Comparison of ENCODE assay signal across 17 cellular contexts in the genomic region with DNA sequence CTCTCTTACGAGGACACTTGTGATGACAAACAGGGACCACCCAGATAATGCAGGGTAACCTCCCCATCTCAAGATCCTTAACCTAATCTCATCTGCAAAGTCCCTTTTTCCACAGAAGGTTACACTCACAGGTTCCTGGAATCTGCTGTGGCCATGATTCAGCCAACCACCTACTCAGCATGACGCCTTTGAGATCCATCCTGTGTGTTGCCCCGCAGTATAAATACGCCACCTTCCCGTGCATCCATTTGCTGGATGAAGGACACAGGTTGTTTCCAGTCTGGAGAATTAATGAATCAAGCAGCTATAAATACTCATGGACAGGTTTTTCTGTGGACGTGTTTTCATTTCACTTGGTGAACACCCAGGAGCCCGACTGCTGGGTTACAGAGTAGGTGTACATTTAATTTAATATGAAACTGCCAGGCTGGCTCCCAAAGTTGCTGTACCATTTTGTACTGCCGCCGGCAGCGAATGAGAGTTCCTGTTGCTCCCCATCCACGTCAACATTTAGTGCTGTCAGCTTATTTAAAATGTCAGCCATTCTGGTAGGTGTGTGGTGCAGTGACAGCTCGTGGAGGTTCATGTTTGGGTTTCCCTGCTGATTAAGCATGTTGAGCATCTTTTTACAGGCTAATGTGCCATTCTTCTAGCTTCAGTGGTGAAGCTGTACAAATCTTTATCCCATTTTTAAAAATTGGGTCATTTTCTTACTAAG. TPM values are rescaled to one million over a fixed set of nuclear protein-coding genes. Genes with fewer than 3 reads are reported as not detected.
DNase-seq lines count a peak whose midpoint lies in the region; ATAC-seq, FAIRE-seq and TF ChIP-seq lines count a peak whose summit lies in the region.
"Had no signal": no experiment of that assay in that cellular context is flagged by ENCODE, and none has a peak within 500 bp of the region (broad histone marks: within the 10 kb centered on the region; RNA-seq: fewer than 3 reads in every experiment).

No MANE protein-coding gene starts in this region.

- H3K36me3 ChIP-seq in bronchial epithelial cell (ENCODE audit: control insufficient read depth, insufficient read depth, low read length) = no peaks in the 10 kb centered on the region
- H3K36me3 ChIP-seq: lower lobe of right lung, stomach, vagina had no signal

- ATAC-seq in activated naive CD4-positive, alpha-beta T cell treated with anti-CD3 and anti-CD28 coated beads, Interleukin-2, amount 50 U/mL, for 72 hours = peak; percentile 19 to 25
- ATAC-seq in GM18867 (IDR thresholded peaks at IDR 0.05; ENCODE audit: unreplicated experiment) = no peak
- ATAC-seq in HG03432 (IDR thresholded peaks at IDR 0.05; ENCODE audit: unreplicated experiment) = no peak
- ATAC-seq: lower lobe of right lung had no signal

- H3K4me3 ChIP-seq in bronchial epithelial cell (ENCODE audit: low read depth, low read length) = no peak overlapping the region
- H3K4me3 ChIP-seq: lower lobe of right lung, stomach, vagina had no signal

- no peak for TF ChIP-seq CTCF in bronchial epithelial cell (IDR thresholded peaks at IDR 0.05; ENCODE audit: insufficient read depth, low read length, severe bottlenecking)

- no peaks in the 10 kb centered on the region for H3K27me3 ChIP-seq in bronchial epithelial cell (ENCODE audit: control insufficient read depth, insufficient read depth, low read length)
- H3K27me3 ChIP-seq: stomach, vagina had no signal

- H3K27ac Mint-ChIP-seq in activated naive CD4-positive, alpha-beta T cell treated with anti-CD3 and anti-CD28 coated beads, Interleukin-2, amount 50 U/mL, for 72 hours = peak overlapping the region; percentile 1 to 48

- DNase-seq in activated naive CD4-positive, alpha-beta T cell treated with anti-CD3 and anti-CD28 coated beads, Interleukin-2, amount 50 U/mL, for 72 hours (ENCODE audit: low spot score in 2 of 2) = no peak
- no peak for DNase-seq in activated naive CD4-positive, alpha-beta T cell treated with Interleukin-2 at 50 U/mL for 16 hours
- DNase-seq in NCI-H69 (lab: John Stamatoyannopoulos, UW) = peak; percentile 25
- no peak for DNase-seq in bronchial epithelial cell (ENCODE audit: low read depth)
- DNase-seq in stimulated activated CD8-positive, alpha-beta memory T cell treated with anti-CD3 and anti-CD28 coated beads, Interleukin-4, amount 100 ng/mL, for 48 hours = peak; percentile 60
- DNase-seq in GM19240 (ENCODE audit: insufficient read length, low spot score) = no peak
- DNase-seq: activated CD8-positive, alpha-beta memory T cell treated with anti-CD3 and anti-CD28 coated beads, Interleukin-2, amount 50 U/mL, for 4 hours; lower lobe of right lung; NCI-H2081; NCI-H524 treated with DMSO at 0.1 percent for 48 hours; SK-N-SH; stomach had no signal

- no peaks in the 10 kb centered on the region for H3K36me3 Mint-ChIP-seq in activated naive CD4-positive, alpha-beta T cell treated with anti-CD3 and anti-CD28 coated beads, Interleukin-2, amount 50 U/mL, for 72 hours

- peak; percentile 43 for FAIRE-seq in bronchial epithelial cell (lab: Jason Lieb, UNC)
- FAIRE-seq: colon had no signal

- H3K9me3 Mint-ChIP-seq in activated naive CD4-positive, alpha-beta T cell treated with anti-CD3 and anti-CD28 coated beads, Interleukin-2, amount 50 U/mL, for 72 hours = no peaks in the 10 kb centered on the region
- H3K9me3 Mint-ChIP-seq: neural crest cell had no signal

RNA-seq across cellular contexts. Expression of gene ELL, which starts 40.2 kb away (rescaled TPM):
- total RNA-seq in activated naive CD4-positive, alpha-beta T cell treated with anti-CD3 and anti-CD28 coated beads, Interleukin-2, amount 50 U/mL, for 72 hours = 10 to 100 TPM; 18.8 to 23.0 TPM
- total RNA-seq in bronchial epithelial cell = 9.7 and 13.8 TPM in 2 replicates

RNA-seq across cellular contexts. Expression of gene ISYNA1, which starts 43.7 kb away (rescaled TPM):
- 10 to 100 TPM; 19.7 to 30.8 TPM for total RNA-seq in activated naive CD4-positive, alpha-beta T cell treated with anti-CD3 and anti-CD28 coated beads, Interleukin-2, amount 50 U/mL, for 72 hours
- total RNA-seq in bronchial epithelial cell = 6.7 and 15.3 TPM in 2 replicates

Comparison
In these comparisons a context has a peak if more than half of its experiments do, and no peak if none do; other contexts are left out.
1. ATAC-seq: peak in activated naive CD4-positive, alpha-beta T cell treated with anti-CD3 and anti-CD28 coated beads, Interleukin-2, amount 50 U/mL, for 72 hours (2 of 2); none in GM18867 (single experiment) and HG03432 (single experiment).
2. DNase-seq: peak in NCI-H69 (single experiment) and stimulated activated CD8-positive, alpha-beta memory T cell treated with anti-CD3 and anti-CD28 coated beads, Interleukin-4, amount 100 ng/mL, for 48 hours (single experiment); none in activated naive CD4-positive, alpha-beta T cell treated with anti-CD3 and anti-CD28 coated beads, Interleukin-2, amount 50 U/mL, for 72 hours (0 of 2), activated naive CD4-positive, alpha-beta T cell treated with Interleukin-2 at 50 U/mL for 16 hours (single experiment), bronchial epithelial cell (single experiment) and GM19240 (single experiment).